13 cellular contexts compared by ENCODE assay signal in genomic region chr21:10479875-10480274, GRCh38. TPM values are rescaled to one million over a fixed set of nuclear protein-coding genes. Genes with fewer than 3 reads are reported as not detected.
"Had no signal": no experiment of that assay in that cellular context is flagged by ENCODE, and none has a peak within 500 bp of the region (broad histone marks: within the 10 kb centered on the region; RNA-seq: fewer than 3 reads in every experiment).

No MANE protein-coding gene starts in this region.

RNA-seq across cellular contexts. Expression of gene TPTE, which starts 41.5 kb away (rescaled TPM):
- total RNA-seq: activated CD4-positive, alpha-beta T cell treated with anti-CD3 and anti-CD28 coated beads for 36 hours; activated CD4-positive, alpha-beta T cell treated with anti-CD3 and anti-CD28 coated beads, Interleukin-2, amount 10 ng/mL, durations not matched to agents 7 days and 5 days; activated CD8-positive, alpha-beta T cell treated with anti-CD3 and anti-CD28 coated beads, Interleukin-2, amount 10 ng/mL, durations not matched to agents 7 days and 5 days; activated naive CD8-positive, alpha-beta T cell treated with anti-CD3 and anti-CD28 coated beads, Interleukin-2, amount 10 ng/mL, durations not matched to agents 7 days and 5 days; activated T-helper 2 cell treated with anti-CD3 and anti-CD28 coated beads, Interferon-gamma antibody, Interleukin-2, Interleukin-4, amounts not matched to agents 10 μg/mL and 5 μg/mL and 100 μg/mL, durations not matched to agents 14 hours and 24 hours and 36 hours; astrocyte; body of pancreas; breast epithelium; T-cell; T-helper 17 cell; WTC11 had no signal
- polyA plus RNA-seq: adipose tissue, IgD-negative memory B cell had no signal
